Comparison of ENCODE assay signal across 19 cellular contexts in genomic region chr4:4714330-4714729, GRCh38.
DNase-seq lines count a peak whose midpoint lies in the region; ATAC-seq, FAIRE-seq and TF ChIP-seq lines count a peak whose summit lies in the region.
"Had no signal": no experiment of that assay in that cellular context is flagged by ENCODE, and none has a peak within 500 bp of the region (broad histone marks: within the 10 kb centered on the region; RNA-seq: fewer than 3 reads in every experiment).

No MANE protein-coding gene starts in this region.

- H3K36me3 ChIP-seq in astrocyte (ENCODE audit: insufficient read depth, low read length) (no peaks in the 10 kb centered on the region), gastroesophageal sphincter (no peaks in the 10 kb centered on the region), PC-3 (ENCODE audit: low read depth, low read length) (no peaks in the 10 kb centered on the region)

- peaks cover 6% of the 10 kb centered on the region for H3K9me3 Mint-ChIP-seq in astrocyte (ENCODE audit: unreplicated experiment)
- H3K9me3 Mint-ChIP-seq: IgD-negative memory B cell had no signal

- ATAC-seq in left colon (no peak), gastroesophageal sphincter (no peak), PC-3 (no peak)

- DNase-seq in A172 (ENCODE audit: low spot score) (peak; percentile 8), GM04503 (ENCODE audit: low read depth) (peak; percentile 8), astrocyte (ENCODE audit: low read depth) (peak; percentile 49), iris pigment epithelial cell (ENCODE audit: low read depth) (peak; percentile 42), germinal center (ENCODE audit: low spot score) (no peak), left colon (no peak), PC-3 (no peak)
- DNase-seq: 8988T; DMS 273 treated with DMSO at 0.1 percent for 48 hours; H7; Kasumi-1; NCI-H187 treated with DMSO at 0.1 percent for 48 hours; NCI-H446; NCI-H69; NK-92 treated with Interleukin-12 subunit alpha and Interleukin-12 subunit beta, amount 100 ng/mL, for 24 hours had no signal

- H3K4me3 Mint-ChIP-seq in astrocyte (ENCODE audit: unreplicated experiment), result no peak overlapping the region
- H3K4me3 Mint-ChIP-seq: IgD-negative memory B cell had no signal

- H3K36me3 Mint-ChIP-seq in astrocyte (ENCODE audit: low read depth, unreplicated experiment), result no peaks in the 10 kb centered on the region

- H4K20me1 ChIP-seq in astrocyte (ENCODE audit: insufficient read depth, low read length) (no peaks in the 10 kb centered on the region), PC-3 (ENCODE audit: low read length) (no peaks in the 10 kb centered on the region)

- CTCF ChIA-PET in PC-3 (lab: Charles Lee), result no interaction called here

- no peaks in the 10 kb centered on the region for H3K27me3 ChIP-seq in astrocyte (ENCODE audit: insufficient read depth, low read length)
- H3K27me3 ChIP-seq in gastroesophageal sphincter, result no peaks in the 10 kb centered on the region
- H3K27me3 ChIP-seq in PC-3 (ENCODE audit: low read length), result 0 out of 2 replicates have a peak, but pooled peaks cover under 1% of the 10 kb centered on the region

- H3K79me2 ChIP-seq in astrocyte (ENCODE audit: insufficient read depth, low read length), result no peaks in the 10 kb centered on the region
- H3K79me2 ChIP-seq in PC-3 (ENCODE audit: low read length), result no peaks in the 10 kb centered on the region

- no peaks in the 10 kb centered on the region for H3K9me2 ChIP-seq in PC-3 (replicated peaks; ENCODE audit: low read length)

- H3K9me3 ChIP-seq in astrocyte (ENCODE audit: insufficient read depth, low read depth, low read length) (no peaks in the 10 kb centered on the region), gastroesophageal sphincter (peaks cover 0 to 2% (median 0%) of the 10 kb centered on the region in 3 donors), PC-3 (ENCODE audit: low read length) (no peaks in the 10 kb centered on the region)

- BruUV-seq in PC-3 (replicated peaks; lab: Mats Ljungman, UMichigan), result no TSS peak

- H2AFZ ChIP-seq in astrocyte (ENCODE audit: low read depth, low read length) (no peak overlapping the region), PC-3 (ENCODE audit: low read length) (no peak overlapping the region)

- no peak overlapping the region for H3K27ac Mint-ChIP-seq in astrocyte (ENCODE audit: unreplicated experiment)
- H3K27ac Mint-ChIP-seq: IgD-negative memory B cell had no signal

- no peak for TF ChIP-seq POLR2A in gastroesophageal sphincter (IDR thresholded peaks at IDR 0.05)

- peaks cover 5% of the 10 kb centered on the region for H3K4me1 Mint-ChIP-seq in astrocyte (ENCODE audit: low read depth, unreplicated experiment)

- FAIRE-seq in astrocyte (lab: Jason Lieb, UNC), result no peak
- FAIRE-seq: GM19239 had no signal

- H3K4me3 ChIP-seq in astrocyte (ENCODE audit: insufficient read depth, low read depth, low read length) (no peak overlapping the region), gastroesophageal sphincter (no peak overlapping the region), PC-3 (ENCODE audit: low read length) (no peak overlapping the region)

- no CpG with 5 or more reads among the region's 2 CpGs for WGBS in gastroesophageal sphincter (ENCODE audit: low coverage in 1 of 2), 2 donors

- POLR2A ChIA-PET in PC-3 (lab: Charles Lee; ENCODE audit: unreplicated experiment), result no interaction called here

- TF ChIP-seq CTCF in astrocyte (IDR thresholded peaks at IDR 0.05; ENCODE audit: insufficient read depth, low read depth, low read length), result no peak
- TF ChIP-seq CTCF in gastroesophageal sphincter (IDR thresholded peaks at IDR 0.05), result no peak
- no peak for TF ChIP-seq CTCF in PC-3 (conservative IDR thresholded peaks at IDR 0.05; ENCODE audit: low read depth, low read length)

- H3K27me3 Mint-ChIP-seq in astrocyte (ENCODE audit: low read depth, unreplicated experiment), result no peaks in the 10 kb centered on the region
- H3K27me3 Mint-ChIP-seq: IgD-negative memory B cell had no signal

- intact Hi-C loops in left colon (cut with DNase I, micrococcal nuclease), result no loop called here
- intact Hi-C loops in PC-3 (cut with micrococcal nuclease), result no loop called here

- H3K9ac ChIP-seq in astrocyte (ENCODE audit: low read length), result no peak overlapping the region
- no peak overlapping the region for H3K9ac ChIP-seq in PC-3 (ENCODE audit: low read length)

- no peak overlapping the region for H3K27ac ChIP-seq in astrocyte (ENCODE audit: low read depth, low read length)
- no peak overlapping the region for H3K27ac ChIP-seq in gastroesophageal sphincter
- no peak overlapping the region for H3K27ac ChIP-seq in PC-3 (ENCODE audit: low read length)
- H3K27ac ChIP-seq: C4-2B had no signal

- H3F3A ChIP-seq in PC-3 (ENCODE audit: low read length, unreplicated experiment), result no peaks in the 10 kb centered on the region

- no peaks in the 10 kb centered on the region for H3K4me1 ChIP-seq in astrocyte (ENCODE audit: insufficient read depth, low read length)
- no peaks in the 10 kb centered on the region for H3K4me1 ChIP-seq in gastroesophageal sphincter
- no peaks in the 10 kb centered on the region for H3K4me1 ChIP-seq in PC-3 (ENCODE audit: insufficient read depth, low read length)

- H3K4me2 ChIP-seq in astrocyte (ENCODE audit: low read length) (no peak overlapping the region), PC-3 (ENCODE audit: low read length) (no peak overlapping the region)

- no peak for TF ChIP-seq EP300 in gastroesophageal sphincter (IDR thresholded peaks at IDR 0.05)

Comparison
In these comparisons a context has a peak if more than half of its experiments do, and no peak if none do; other contexts are left out.
1. DNase-seq: peak in A172 (single experiment), GM04503 (single experiment), astrocyte (single experiment) and iris pigment epithelial cell (single experiment); none in germinal center (single experiment), left colon (0 of 2) and PC-3 (single experiment).